ENCODE assay signal across 2 cellular contexts in the genomic region with DNA sequence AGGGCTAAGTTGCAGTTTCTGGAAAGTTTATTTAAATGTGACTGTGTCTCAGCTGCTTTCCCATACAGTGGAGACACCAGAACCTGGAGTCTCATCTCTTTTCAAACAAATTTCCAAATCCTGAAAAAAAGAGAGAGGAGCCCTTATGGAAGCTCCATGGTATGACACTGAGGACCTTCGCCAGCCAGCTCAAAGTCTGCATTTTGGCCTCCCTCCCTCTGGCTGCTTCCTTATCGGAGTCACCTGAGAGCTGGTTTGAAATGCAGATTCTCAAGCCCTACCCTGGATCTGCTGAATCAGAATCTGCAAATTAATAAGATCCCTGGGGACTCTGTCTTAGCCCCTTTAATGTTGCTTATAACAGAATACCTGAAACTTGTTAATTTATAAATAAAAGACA.
TF ChIP-seq lines count a peak whose summit lies in the region.

No MANE protein-coding gene starts in this region.

TF ChIP-seq in GM23338, 12 proteins besides CTCF, POLR2A, EP300 and RAD21 (continues in another document):
- no peak for TF ChIP-seq ZNF331 (CRISPR knock-in tag; IDR thresholded peaks at IDR 0.05; ENCODE audit: low read depth)
- TF ChIP-seq NANOG (IDR thresholded peaks at IDR 0.05; ENCODE audit: borderline replicate concordance), result no peak
- TF ChIP-seq ZNF462 (CRISPR knock-in tag; IDR thresholded peaks at IDR 0.05), result no peak
- TF ChIP-seq EZH2phosphoT487 (IDR thresholded peaks at IDR 0.05; ENCODE audit: unreplicated experiment), result no peak
- TF ChIP-seq ETS1 (IDR thresholded peaks at IDR 0.05), result no peak
- TF ChIP-seq POLR2AphosphoS5 (IDR thresholded peaks at IDR 0.05; ENCODE audit: low read depth), result no peak
- TF ChIP-seq CREB1 (CRISPR knock-in tag; IDR thresholded peaks at IDR 0.05; ENCODE audit: low read depth), result no peak
- no peak for TF ChIP-seq ZNF114 (CRISPR knock-in tag; IDR thresholded peaks at IDR 0.05)
- no peak for TF ChIP-seq STAT1 (IDR thresholded peaks at IDR 0.05; ENCODE audit: unreplicated experiment)
- TF ChIP-seq EZH2 (IDR thresholded peaks at IDR 0.05; ENCODE audit: low read depth, unreplicated experiment), result no peak

TF ChIP-seq in H1, 55 proteins besides CTCF, POLR2A, EP300 and RAD21:
- no peak for TF ChIP-seq TBP (IDR thresholded peaks at IDR 0.05; ENCODE audit: low read depth, low read length)
- no peak for TF ChIP-seq ASH2L (IDR thresholded peaks at IDR 0.05; ENCODE audit: low read length)
- TF ChIP-seq KDM4A (IDR thresholded peaks at IDR 0.05; ENCODE audit: low read depth, low read length, severe bottlenecking), result no peak
TF ChIP-seq in H1: peak in this region for 0.
